Comparison of ENCODE assay signal across 8 cellular contexts in genomic region chr1:34924759-34925555, GRCh38. TPM values are rescaled to one million over a fixed set of nuclear protein-coding genes. Genes with fewer than 3 reads are reported as not detected.
DNase-seq lines count a peak whose midpoint lies in the region; ATAC-seq, FAIRE-seq and TF ChIP-seq lines count a peak whose summit lies in the region.

No MANE protein-coding gene starts in this region.

- DNase-seq in GM23338 (ENCODE audit: low spot score) (peak; percentile 91), SJSA1 (ENCODE audit: low read depth in 1 of 2, low spot score in 2 of 2) (peak; percentile 38 to 75), GM12878 (ENCODE audit: low read depth, low spot score) (no peak), iris pigment epithelial cell (ENCODE audit: low read depth) (peak; percentile 54), NCI-H187 treated with DMSO at 0.1 percent for 48 hours (lab: John Stamatoyannopoulos, UW) (no peak), NCI-H1417 (lab: John Stamatoyannopoulos, UW) (no peak)
- DNase-seq in stimulated activated CD4-positive, alpha-beta T cell treated with anti-CD3 and anti-CD28 coated beads, TNF-alpha, amount 100 ng/mL, for 4 hours (ENCODE audit: low read depth in 3 of 3) = peak in 2 of 3 experiments; percentile 12 to 25

- H3K9me2 ChIP-seq in GM23338 (ENCODE audit: insufficient read depth) = no peaks in the 10 kb centered on the region

- BruUV-seq in GM12878 (replicated peaks; lab: Mats Ljungman, UMichigan) = no TSS peak

- 0 out of 2 replicates have a peak, but pooled peaks cover 3% of the 10 kb centered on the region for H3F3A ChIP-seq in GM23338 (replicated peaks; ENCODE audit: low read depth)

- H3K4me3 ChIP-seq in GM23338 (0 out of 2 replicates have a peak overlapping the region, but pooled peaks have one; percentile 30), SJSA1 (no peak overlapping the region), GM12878 (no peak overlapping the region)

- no peak overlapping the region for H3K9ac ChIP-seq in GM12878 (ENCODE audit: control insufficient read depth, insufficient read depth, low read length)

- peaks cover 78% of the 10 kb centered on the region for H3K4me1 Mint-ChIP-seq in GM23338

- no peaks in the 10 kb centered on the region; the same call in 2 of the 3 replicates for H3K36me3 Mint-ChIP-seq in GM23338 (ENCODE audit: low read depth)

- H3K9me3 ChIP-seq in SJSA1 (replicated peaks) (no peaks in the 10 kb centered on the region), GM12878 (replicated peaks; ENCODE audit: control insufficient read depth, insufficient read depth, low read length) (no peaks in the 10 kb centered on the region)

- in situ Hi-C loops in GM12878 (cut with MboI) = no loop called here

- H3K27ac ChIP-seq in GM23338 (ENCODE audit: low read depth) = no peak overlapping the region
- H3K27ac ChIP-seq in SJSA1 = no peak overlapping the region
- H3K27ac ChIP-seq in GM12878 (ENCODE audit: control insufficient read depth, insufficient read depth) = no peak overlapping the region

- FAIRE-seq in GM12878 (lab: Jason Lieb, UNC) = no peak

- intact Hi-C loops in GM12878 (cut with micrococcal nuclease; ENCODE audit: unreplicated experiment) = no loop called here

- CTCF ChIA-PET in GM12878 (lab: Yijun Ruan, JAX) = interaction anchor here (0.6 kb wide), 1 partner anchor 182 kb away, joined by 3 read pairs; no protein-coding TSS in a partner anchor

- SMC1A ChIA-PET in GM12878 (lab: Charles Lee; ENCODE audit: uncharacterized antibody, unreplicated experiment) = no interaction called here

- RAD21 ChIA-PET in GM12878 (lab: Charles Lee; ENCODE audit: unreplicated experiment) = interaction anchor here (0.6 kb wide), 1 partner anchor 154 kb away, joined by 3 read pairs; the partner anchor contains the start of gene ZMYM1

- no peak for TF ChIP-seq POLR2A in GM12878 (IDR thresholded peaks at IDR 0.05; ENCODE audit: low read depth, low read length)

- H3K4me1 ChIP-seq in GM23338 (ENCODE audit: insufficient read depth) (peaks cover 55% of the 10 kb centered on the region), SJSA1 (replicated peaks) (peaks cover 12% of the 10 kb centered on the region), GM12878 (ENCODE audit: control insufficient read depth, insufficient read depth, low read length) (peaks cover 4% of the 10 kb centered on the region; the same call in 1 of the 2 replicates)

- ATAC-seq in GM23338 (peak; percentile 31), GM12878 (peak; percentile 37; the same call in 2 of the 3 replicates), HG02970 (IDR thresholded peaks at IDR 0.05; ENCODE audit: low FRiP score, unreplicated experiment) (no peak)

- H3K36me3 ChIP-seq in GM23338 (ENCODE audit: insufficient read depth) = no peaks in the 10 kb centered on the region
- no peaks in the 10 kb centered on the region for H3K36me3 ChIP-seq in SJSA1
- H3K36me3 ChIP-seq in GM12878 (ENCODE audit: control insufficient read depth in 2 of 2, insufficient read depth in 2 of 2, low read length in 1 of 2) = no peaks in the 10 kb centered on the region

- TF ChIP-seq RAD21 in GM12878 (IDR thresholded peaks at IDR 0.05; ENCODE audit: insufficient read depth, low read depth, low read length) = no peak

- no peak overlapping the region for H3K4me3 Mint-ChIP-seq in GM23338

- TF ChIP-seq EP300 in GM12878 (IDR thresholded peaks at IDR 0.05; ENCODE audit: borderline replicate concordance in 1 of 2, control insufficient read depth in 1 of 2, low read depth in 2 of 2, low read length in 2 of 2) = no peak

- no peak for TF ChIP-seq CTCF in GM23338 (conservative IDR thresholded peaks at IDR 0.05; ENCODE audit: low read depth in 2 of 2)
- TF ChIP-seq CTCF in GM12878 (IDR thresholded peaks at IDR 0.05 in 2 of 3, conservative IDR thresholded peaks at IDR 0.05 in 1 of 3; ENCODE audit: control insufficient read depth in 2 of 3, extremely low read depth in 1 of 3, insufficient read depth in 1 of 3, low read depth in 3 of 3, low read length in 3 of 3) = no peak

- no peaks in the 10 kb centered on the region; the same call in 2 of the 3 replicates for H3K9me3 Mint-ChIP-seq in GM23338

- no peak overlapping the region for H2AFZ ChIP-seq in GM23338
- no peak overlapping the region for H2AFZ ChIP-seq in GM12878 (ENCODE audit: control insufficient read depth, low read depth, low read length)

- peaks cover 17% of the 10 kb centered on the region for H4K20me1 ChIP-seq in GM23338 (replicated peaks; ENCODE audit: insufficient read depth)
- H4K20me1 ChIP-seq in GM12878 (ENCODE audit: control insufficient read depth, insufficient read depth) = no peaks in the 10 kb centered on the region

- WGBS in GM12878 (ENCODE audit: insufficient coverage, insufficient replicate concordance, low lambda C conversion rate, missing lambda C conversion rate) = 35% methylated on average over 13 of the region's 16 CpGs

- H3K27me3 ChIP-seq in GM23338 (ENCODE audit: insufficient read depth) (peaks cover 33% of the 10 kb centered on the region), SJSA1 (replicated peaks) (peaks cover 38% of the 10 kb centered on the region), GM12878 (replicated peaks in 1 of 2; ENCODE audit: control insufficient read depth in 2 of 2, insufficient read depth in 2 of 2, low read length in 1 of 2) (peaks cover 6 to 8% of the 10 kb centered on the region in 2 experiments; a peak in 3 of 4 replicates)

- H3K27ac Mint-ChIP-seq in GM23338 = no peak overlapping the region

- H3K27me3 Mint-ChIP-seq in GM23338 (ENCODE audit: insufficient read depth, low read depth, poor library complexity) = peaks cover 15% of the 10 kb centered on the region

- POLR2A ChIA-PET in GM12878 (lab: Charles Lee) = interaction anchor here (1.0 kb wide), 1 partner anchor 59 kb away, joined by 3 read pairs; no protein-coding TSS in a partner anchor

- H3K4me2 ChIP-seq in GM23338 = peak overlapping the region; percentile 64
- H3K4me2 ChIP-seq in GM12878 (ENCODE audit: control insufficient read depth, insufficient read depth) = no peak overlapping the region

- H3K79me2 ChIP-seq in GM23338 (replicated peaks; ENCODE audit: insufficient read depth) (no peaks in the 10 kb centered on the region), GM12878 (ENCODE audit: control insufficient read depth, insufficient read depth, low read length) (no peaks in the 10 kb centered on the region)

TF ChIP-seq in GM12878, 131 proteins besides CTCF, POLR2A, EP300 and RAD21 (continues in another document):
- TF ChIP-seq SREBF1 (IDR thresholded peaks at IDR 0.05; ENCODE audit: low read length) (peak; percentile 89), IKZF1 (conservative IDR thresholded peaks at IDR 0.05) (0 out of 2 replicates have a peak, but pooled peaks have one; percentile 18), NKRF (conservative IDR thresholded peaks at IDR 0.05) (peak; percentile 37; the same call in 1 of the 2 replicates), YY1 (IDR thresholded peaks at IDR 0.05; ENCODE audit: low read depth, low read length) (peak; percentile 75), MXI1 (IDR thresholded peaks at IDR 0.05; ENCODE audit: low read depth, low read length) (peak; percentile 64; the same call in 1 of the 2 replicates), EED (IDR thresholded peaks at IDR 0.05; ENCODE audit: low read depth) (no peak)
- TF ChIP-seq, protein P1, sequence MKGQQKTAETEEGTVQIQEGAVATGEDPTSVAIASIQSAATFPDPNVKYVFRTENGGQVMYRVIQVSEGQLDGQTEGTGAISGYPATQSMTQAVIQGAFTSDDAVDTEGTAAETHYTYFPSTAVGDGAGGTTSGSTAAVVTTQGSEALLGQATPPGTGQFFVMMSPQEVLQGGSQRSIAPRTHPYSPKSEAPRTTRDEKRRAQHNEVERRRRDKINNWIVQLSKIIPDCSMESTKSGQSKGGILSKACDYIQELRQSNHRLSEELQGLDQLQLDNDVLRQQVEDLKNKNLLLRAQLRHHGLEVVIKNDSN (IDR thresholded peaks at IDR 0.05; ENCODE audit: borderline replicate concordance, extremely low read length, insufficient read depth, low read depth, low read length) = no peak

RNA-seq across cellular contexts. Expression of gene DLGAP3, which starts 4.5 kb away (rescaled TPM):
- total RNA-seq in GM23338 (2014; rRNA removed; shearing (Covaris generic)) = 12.6 and 13.7 TPM in 2 replicates
- polyA plus RNA-seq in GM23338 (2016; fragmentation: Nextera tagmentation; extraction: Ambion mirVana) (7.1 and 7.5 TPM in 2 replicates), GM12878 (2011; rRNA removed) (0.03 TPM in 1 of 2 replicates, not detected in the other), GM12878 (2014; fragmentation: Illumina TruSeq; extraction: Trizol) (not detected in 2 replicates), GM12878 (2014; fragmentation: Nextera tagmentation; extraction: Ambion mirVana) (not detected), GM12878 (2014; rRNA removed) (0.12 and 0.16 TPM in 2 replicates), GM12878 (2016; fragmentation: Nextera tagmentation; extraction: Ambion mirVana) (under 1 TPM in 1 of 2 experiments, not detected in 1; 0.05 TPM)
- not detected in 2 replicates for total RNA-seq in SJSA1 (2014; rRNA removed; shearing (Covaris generic))
- total RNA-seq in GM12878 (2013; cell fraction: nucleolus; rRNA removed) = 0.42 and 0.77 TPM in 2 replicates
- total RNA-seq in GM12878 (2014; rRNA removed) (0.05 and 0.11 TPM in 2 replicates), GM12878 (2014; rRNA removed; fragmentation: Illumina TruSeq; extraction: Trizol) (0.04 TPM in 1 of 2 replicates, not detected in the other), GM12878 (2021) (0.15 and 0.21 TPM in 2 replicates)
- not detected for polyA plus RNA-seq in GM12878 (2011; ENCODE audit: low read depth)
- polyA plus RNA-seq in GM12878 (2011; cell fraction: cytosol; rRNA removed) = 0.05 and 0.06 TPM in 2 replicates
- 0.16 and 0.42 TPM in 2 replicates for polyA plus RNA-seq in GM12878 (2011; cell fraction: nucleus; rRNA removed)
- 0.21 and 0.34 TPM in 2 replicates for polyA plus RNA-seq in GM12878 (2012)
- 0.31 TPM in 1 of 2 replicates, not detected in the other for polyA minus RNA-seq in GM12878 (2011; rRNA and poly(A)+ RNA removed)
- polyA minus RNA-seq in GM12878 (2011; cell fraction: cytosol; rRNA and poly(A)+ RNA removed) = not detected in 2 replicates
- polyA minus RNA-seq in GM12878 (2011; cell fraction: nucleus; rRNA and poly(A)+ RNA removed) = 0.48 and 0.67 TPM in 2 replicates

Comparison
In these comparisons a context has a peak if more than half of its experiments do, and no peak if none do; other contexts are left out.
1. DNase-seq: peak in GM23338 (single experiment), SJSA1 (2 of 2), iris pigment epithelial cell (single experiment) and stimulated activated CD4-positive, alpha-beta T cell treated with anti-CD3 and anti-CD28 coated beads, TNF-alpha, amount 100 ng/mL, for 4 hours (2 of 3); none in GM12878 (single experiment), NCI-H187 treated with DMSO at 0.1 percent for 48 hours (single experiment) and NCI-H1417 (0 of 3).